In genomic region chr7:151727579-151728285, GRCh38 we compare ENCODE assay signal across 1 cellular context.
TF ChIP-seq lines count a peak whose summit lies in the region.

No MANE protein-coding gene starts in this region.

TF ChIP-seq in WTC11, 78 proteins besides CTCF, POLR2A, EP300 and RAD21 (continued from another document):
- TF ChIP-seq, protein P1, sequence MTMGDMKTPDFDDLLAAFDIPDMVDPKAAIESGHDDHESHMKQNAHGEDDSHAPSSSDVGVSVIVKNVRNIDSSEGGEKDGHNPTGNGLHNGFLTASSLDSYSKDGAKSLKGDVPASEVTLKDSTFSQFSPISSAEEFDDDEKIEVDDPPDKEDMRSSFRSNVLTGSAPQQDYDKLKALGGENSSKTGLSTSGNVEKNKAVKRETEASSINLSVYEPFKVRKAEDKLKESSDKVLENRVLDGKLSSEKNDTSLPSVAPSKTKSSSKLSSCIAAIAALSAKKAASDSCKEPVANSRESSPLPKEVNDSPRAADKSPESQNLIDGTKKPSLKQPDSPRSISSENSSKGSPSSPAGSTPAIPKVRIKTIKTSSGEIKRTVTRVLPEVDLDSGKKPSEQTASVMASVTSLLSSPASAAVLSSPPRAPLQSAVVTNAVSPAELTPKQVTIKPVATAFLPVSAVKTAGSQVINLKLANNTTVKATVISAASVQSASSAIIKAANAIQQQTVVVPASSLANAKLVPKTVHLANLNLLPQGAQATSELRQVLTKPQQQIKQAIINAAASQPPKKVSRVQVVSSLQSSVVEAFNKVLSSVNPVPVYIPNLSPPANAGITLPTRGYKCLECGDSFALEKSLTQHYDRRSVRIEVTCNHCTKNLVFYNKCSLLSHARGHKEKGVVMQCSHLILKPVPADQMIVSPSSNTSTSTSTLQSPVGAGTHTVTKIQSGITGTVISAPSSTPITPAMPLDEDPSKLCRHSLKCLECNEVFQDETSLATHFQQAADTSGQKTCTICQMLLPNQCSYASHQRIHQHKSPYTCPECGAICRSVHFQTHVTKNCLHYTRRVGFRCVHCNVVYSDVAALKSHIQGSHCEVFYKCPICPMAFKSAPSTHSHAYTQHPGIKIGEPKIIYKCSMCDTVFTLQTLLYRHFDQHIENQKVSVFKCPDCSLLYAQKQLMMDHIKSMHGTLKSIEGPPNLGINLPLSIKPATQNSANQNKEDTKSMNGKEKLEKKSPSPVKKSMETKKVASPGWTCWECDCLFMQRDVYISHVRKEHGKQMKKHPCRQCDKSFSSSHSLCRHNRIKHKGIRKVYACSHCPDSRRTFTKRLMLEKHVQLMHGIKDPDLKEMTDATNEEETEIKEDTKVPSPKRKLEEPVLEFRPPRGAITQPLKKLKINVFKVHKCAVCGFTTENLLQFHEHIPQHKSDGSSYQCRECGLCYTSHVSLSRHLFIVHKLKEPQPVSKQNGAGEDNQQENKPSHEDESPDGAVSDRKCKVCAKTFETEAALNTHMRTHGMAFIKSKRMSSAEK (CRISPR knock-in tag; IDR thresholded peaks at IDR 0.05; ENCODE audit: borderline replicate concordance), result no peak
